29 cellular contexts compared by ENCODE assay signal in the genomic region with DNA sequence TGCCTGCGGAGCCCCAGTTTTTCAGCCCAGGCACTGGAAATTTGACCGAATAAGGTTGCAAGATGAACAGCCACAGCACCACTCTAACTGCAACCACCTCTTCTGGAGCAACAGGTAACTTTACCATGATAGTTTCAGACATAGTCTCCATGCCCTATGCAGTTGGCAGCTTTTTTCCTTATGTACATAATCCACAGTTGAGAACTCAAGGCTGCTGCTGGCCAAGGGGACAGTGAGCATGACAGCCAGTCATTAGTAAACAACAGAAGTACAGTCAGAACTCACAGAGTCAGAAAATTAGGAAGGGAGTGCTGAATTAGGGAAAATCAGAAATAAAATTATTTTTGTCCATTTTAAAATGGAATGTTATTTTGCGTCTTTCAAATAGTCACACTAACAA.
"Had no signal": no experiment of that assay in that cellular context is flagged by ENCODE, and none has a peak within 500 bp of the region (broad histone marks: within the 10 kb centered on the region; RNA-seq: fewer than 3 reads in every experiment).

No MANE protein-coding gene starts in this region.

- H3K36me3 ChIP-seq: neural progenitor cell, ovary, spleen, suprapubic skin, tibial artery, transverse colon, upper lobe of right lung, uterus had no signal

- H3K4me3 Mint-ChIP-seq: naive B cell; naive thymus-derived CD8-positive, alpha-beta T cell; nephron; neural progenitor cell; stimulated activated memory B cell treated with anti-CD40 and anti-IgM and Interleukin-4, amounts not matched to agents 10 μg/mL and 1 μg/mL and 100 μg/mL, for 72 hours; stimulated activated naive CD8-positive, alpha-beta T cell treated with anti-CD3 and anti-CD28 coated beads, Interleukin-15, amount 100 ng/mL, for 72 hours; type B pancreatic cell had no signal

- H3K4me1 Mint-ChIP-seq: naive B cell; naive thymus-derived CD8-positive, alpha-beta T cell; stimulated activated memory B cell treated with anti-CD40 and anti-IgM and Interleukin-4, amounts not matched to agents 10 μg/mL and 1 μg/mL and 100 μg/mL, for 72 hours; stimulated activated naive CD8-positive, alpha-beta T cell treated with anti-CD3 and anti-CD28 coated beads, Interleukin-15, amount 100 ng/mL, for 72 hours had no signal

- H3K27me3 ChIP-seq: neural progenitor cell, ovary, spleen, suprapubic skin, testis, tibial artery, transverse colon, upper lobe of right lung, uterus had no signal

- H3K4me2 ChIP-seq: neural progenitor cell, smooth muscle cell had no signal

- H2AFZ ChIP-seq: neural progenitor cell had no signal

- H3K4me1 ChIP-seq: psoas muscle, spleen, suprapubic skin, testis, tibial artery, transverse colon, upper lobe of right lung, uterus had no signal

- H3K36me3 Mint-ChIP-seq: naive B cell; naive thymus-derived CD8-positive, alpha-beta T cell; neural progenitor cell; stimulated activated memory B cell treated with anti-CD40 and anti-IgM and Interleukin-4, amounts not matched to agents 10 μg/mL and 1 μg/mL and 100 μg/mL, for 72 hours; type B pancreatic cell had no signal

- H3K9me3 Mint-ChIP-seq: nephron; neural progenitor cell; stimulated activated memory B cell treated with anti-CD40 and anti-IgM and Interleukin-4, amounts not matched to agents 10 μg/mL and 1 μg/mL and 100 μg/mL, for 72 hours; stimulated activated naive CD8-positive, alpha-beta T cell treated with anti-CD3 and anti-CD28 coated beads, Interleukin-15, amount 100 ng/mL, for 72 hours; type B pancreatic cell had no signal

- ATAC-seq: naive thymus-derived CD8-positive, alpha-beta T cell; psoas muscle; right cardiac atrium; sciatic nerve; stimulated activated memory B cell treated with anti-CD40 and anti-IgM and Interleukin-4, amounts not matched to agents 10 μg/mL and 1 μg/mL and 100 μg/mL, for 72 hours; stimulated activated naive CD8-positive, alpha-beta T cell treated with anti-CD3 and anti-CD28 coated beads, Interleukin-15, amount 100 ng/mL, for 72 hours; stimulated activated naive CD8-positive, alpha-beta T cell treated with anti-CD3 and anti-CD28 coated beads, Interleukin-15, Interleukin-2, amounts not matched to agents 100 U/mL and 50 U/mL, for 24 hours; upper lobe of right lung had no signal

- H3K4me3 ChIP-seq: neural progenitor cell, ovary, psoas muscle, skin epidermis, smooth muscle cell, spleen, suprapubic skin, testis, tibial artery, transverse colon, upper lobe of right lung, uterus had no signal

- H3K9me3 ChIP-seq: ovary, psoas muscle, spleen, suprapubic skin, testis, tibial artery, transverse colon, upper lobe of right lung, uterus had no signal

- H3K27ac ChIP-seq: neural progenitor cell, ovary, psoas muscle, skin epidermis, spleen, suprapubic skin, tibial artery, transverse colon, upper lobe of right lung, uterus had no signal

- H3K27me3 Mint-ChIP-seq: naive B cell; stimulated activated memory B cell treated with anti-CD40 and anti-IgM and Interleukin-4, amounts not matched to agents 10 μg/mL and 1 μg/mL and 100 μg/mL, for 72 hours; stimulated activated naive CD8-positive, alpha-beta T cell treated with anti-CD3 and anti-CD28 coated beads, Interleukin-15, amount 100 ng/mL, for 72 hours; type B pancreatic cell had no signal

- H3K9ac ChIP-seq: neural progenitor cell had no signal

- H3K27ac Mint-ChIP-seq: naive B cell; naive thymus-derived CD8-positive, alpha-beta T cell; nephron; neural progenitor cell; stimulated activated memory B cell treated with anti-CD40 and anti-IgM and Interleukin-4, amounts not matched to agents 10 μg/mL and 1 μg/mL and 100 μg/mL, for 72 hours; stimulated activated naive CD8-positive, alpha-beta T cell treated with anti-CD3 and anti-CD28 coated beads, Interleukin-15, amount 100 ng/mL, for 72 hours; type B pancreatic cell had no signal

- DNase-seq: naive B cell; naive thymus-derived CD8-positive, alpha-beta T cell; occipital lobe; ovary; psoas muscle; right cardiac atrium; spleen; stimulated activated CD4-positive, alpha-beta T cell treated with anti-CD3 and anti-CD28 coated beads, Interleukin-12 subunit alpha, Interleukin-12 subunit beta, amount 100 ng/mL, for 4 hours; stimulated activated CD4-positive, alpha-beta T cell treated with anti-CD3 and anti-CD28 coated beads, Interleukin-1b, Interleukin-23, amount 100 ng/mL, for 48 hours; stimulated activated CD4-positive, alpha-beta T cell treated with anti-CD3 and anti-CD28 coated beads, Interleukin-4, amount 100 ng/mL, for 1 hour; stimulated activated CD4-positive, alpha-beta T cell treated with anti-CD3 and anti-CD28 coated beads, Interleukin-4, amount 100 ng/mL, for 4 hours; stimulated activated CD8-positive, alpha-beta memory T cell treated with anti-CD3 and anti-CD28 coated beads, Interleukin-4, amount 100 ng/mL, for 48 hours; stimulated activated naive CD4-positive, alpha-beta T cell; stimulated activated naive CD8-positive, alpha-beta T cell treated with anti-CD3 and anti-CD28 coated beads, Interleukin-15, amount 100 ng/mL, for 72 hours; stimulated activated naive CD8-positive, alpha-beta T cell treated with anti-CD3 and anti-CD28 coated beads, Interleukin-15, Interleukin-2, amounts not matched to agents 100 U/mL and 50 U/mL, for 24 hours; substantia nigra; testis; tibial artery; transverse colon; upper lobe of right lung; uterus had no signal
